Comparison of ENCODE assay signal across 8 cellular contexts in the genomic region with DNA sequence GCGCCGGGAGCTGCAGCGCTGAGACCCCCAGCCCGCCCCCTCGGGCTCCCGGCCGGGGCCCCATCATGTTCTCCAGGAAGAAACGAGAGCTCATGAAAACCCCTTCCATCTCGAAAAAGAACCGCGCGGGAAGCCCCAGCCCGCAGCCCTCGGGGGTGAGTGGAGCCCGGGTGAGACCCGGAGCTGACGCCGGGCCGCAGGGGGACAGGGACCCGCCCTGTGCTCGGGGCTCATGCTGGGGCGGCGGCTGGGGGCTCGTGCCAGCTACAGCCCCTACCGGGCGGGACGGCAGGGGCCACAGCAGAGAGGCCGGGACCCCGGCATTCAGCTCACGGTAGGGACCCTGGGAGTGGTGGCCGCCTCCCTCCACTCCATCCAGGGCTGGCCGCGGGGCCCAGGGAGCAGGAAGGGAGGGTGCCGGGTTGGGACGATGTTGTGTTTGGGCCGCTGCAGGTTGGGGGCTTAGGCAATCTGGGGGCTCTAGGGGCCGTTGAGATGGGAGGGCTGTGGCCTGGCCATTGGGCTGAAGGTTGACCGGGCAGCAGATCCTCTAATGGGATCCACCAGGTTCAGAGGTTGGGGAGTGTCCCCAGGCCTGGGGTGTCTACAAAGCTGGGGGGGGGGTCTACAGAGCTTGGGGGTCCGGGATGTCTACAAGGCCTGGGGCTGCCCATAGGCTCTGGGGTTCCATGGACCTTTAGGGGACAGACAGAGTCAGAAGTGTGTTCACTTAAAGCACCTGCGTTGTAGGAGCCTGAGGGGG.
DNase-seq lines count a peak whose midpoint lies in the region; ATAC-seq and TF ChIP-seq lines count a peak whose summit lies in the region.

No MANE protein-coding gene starts in this region.

- H3K27me3 ChIP-seq in BLaER1 (no peaks in the 10 kb centered on the region), HAP-1 (ENCODE audit: low read depth) (no peaks in the 10 kb centered on the region), WERI-Rb-1 (ENCODE audit: insufficient read depth, low read depth, severe bottlenecking) (no peaks in the 10 kb centered on the region)

- H3K36me3 ChIP-seq in BLaER1 = peaks cover 33% of the 10 kb centered on the region
- no peaks in the 10 kb centered on the region for H3K36me3 ChIP-seq in HAP-1 (replicated peaks)
- H3K36me3 ChIP-seq in WERI-Rb-1 = peaks cover 6% of the 10 kb centered on the region

- DNase-seq in HAP-1 (ENCODE audit: low spot score in 2 of 2) (no peak), WERI-Rb-1 (no peak), germinal center (ENCODE audit: low spot score) (peak; percentile 60), HK-2 (ENCODE audit: unreplicated experiment) (no peak)
- peak; percentile 75 for DNase-seq in stimulated activated naive CD8-positive, alpha-beta T cell treated with anti-CD3 and anti-CD28 coated beads, Interleukin-15, Interleukin-2, amounts not matched to agents 100 U/mL and 50 U/mL, for 24 hours

- H3K9me3 ChIP-seq in BLaER1 (no peaks in the 10 kb centered on the region), HAP-1 (no peaks in the 10 kb centered on the region), WERI-Rb-1 (ENCODE audit: severe bottlenecking) (peaks cover 2% of the 10 kb centered on the region)

- peaks cover 34% of the 10 kb centered on the region for H4K20me1 ChIP-seq in BLaER1

- peak overlapping the region; percentile 87 for H3K9ac ChIP-seq in BLaER1

- H3K4me1 ChIP-seq in BLaER1 (peaks cover 78% of the 10 kb centered on the region), HAP-1 (peaks cover 12% of the 10 kb centered on the region)

- peak overlapping the region; percentile 90 for H3K4me3 ChIP-seq in BLaER1
- H3K4me3 ChIP-seq in HAP-1 = peak overlapping the region; percentile 41
- H3K4me3 ChIP-seq in WERI-Rb-1 (ENCODE audit: low read depth, low read length) = peak overlapping the region; percentile 63

- ATAC-seq in stimulated activated naive CD8-positive, alpha-beta T cell treated with anti-CD3 and anti-CD28 coated beads, Interleukin-15, Interleukin-2, amounts not matched to agents 100 U/mL and 50 U/mL, for 24 hours = peak; percentile 41
- ATAC-seq in GM21786 (IDR thresholded peaks at IDR 0.05; ENCODE audit: unreplicated experiment) (no peak), GM19455 (IDR thresholded peaks at IDR 0.05; ENCODE audit: unreplicated experiment) (no peak)

- no peak for TF ChIP-seq CTCF in WERI-Rb-1 (IDR thresholded peaks at IDR 0.05; ENCODE audit: low read depth, low read length)

- peak overlapping the region; percentile 90 for H3K27ac ChIP-seq in BLaER1
- H3K27ac ChIP-seq in WERI-Rb-1 = no peak overlapping the region

- peak overlapping the region; percentile 94 for H3K4me2 ChIP-seq in BLaER1

- in situ Hi-C loops in HAP-1 (cut with MboI; ENCODE audit: low sequenced_read_pairs) = no loop called here

Comparison
In these comparisons a context has a peak if more than half of its experiments do, and no peak if none do; other contexts are left out.
1. DNase-seq: peak in germinal center (single experiment) and stimulated activated naive CD8-positive, alpha-beta T cell treated with anti-CD3 and anti-CD28 coated beads, Interleukin-15, Interleukin-2, amounts not matched to agents 100 U/mL and 50 U/mL, for 24 hours (single experiment); none in HAP-1 (0 of 2), WERI-Rb-1 (single experiment) and HK-2 (single experiment).
2. Peak in every context shown above with its lines, with median percentiles within 50 percentile points of each other: H3K4me3 ChIP-seq.